In genomic region chr14:55720796-55721195, GRCh38 we compare ENCODE assay signal across 19 cellular contexts.
"Had no signal": no experiment of that assay in that cellular context is flagged by ENCODE, and none has a peak within 500 bp of the region (broad histone marks: within the 10 kb centered on the region; RNA-seq: fewer than 3 reads in every experiment).

No MANE protein-coding gene starts in this region.

- DNase-seq: colonic mucosa; cortex of kidney; effector CD8-positive, alpha-beta T cell; effector memory CD8-positive, alpha-beta T cell; endodermal cell; esophagus squamous epithelium; heart left ventricle; hypothalamus; left cardiac atrium; left lung; left ventricle myocardium superior; lower lobe of right lung; mucosa of descending colon; naive B cell had no signal

- H3K9me3 ChIP-seq: colonic mucosa, esophagus squamous epithelium, gastroesophageal sphincter, heart left ventricle, left lung, lower lobe of right lung, mucosa of descending colon had no signal

- H3K79me2 ChIP-seq: hepatocyte had no signal

- H3K36me3 ChIP-seq: colonic mucosa, esophagus squamous epithelium, gastroesophageal sphincter, heart left ventricle, left lung, lower lobe of right lung had no signal

- H3K4me2 ChIP-seq: hepatocyte had no signal

- H3K27ac ChIP-seq: colonic mucosa, esophagus squamous epithelium, gastroesophageal sphincter, heart left ventricle, hepatocyte, left lung, lower lobe of right lung had no signal

- H3K27me3 Mint-ChIP-seq: dendritic cell treated with granulocyte-macrophage colony-stimulating factor and Interleukin-4, amounts not matched to agents 40 ng/mL and 50 ng/mL, for 4 days; effector memory CD8-positive, alpha-beta T cell; naive B cell had no signal

- H3K27me3 ChIP-seq: colonic mucosa, esophagus squamous epithelium, gastroesophageal sphincter, heart left ventricle, hepatocyte, left lung had no signal

- H3K4me3 ChIP-seq: colonic mucosa, esophagus squamous epithelium, gastroesophageal sphincter, heart left ventricle, hepatocyte, left lung, lower lobe of right lung, mucosa of descending colon had no signal

- H3K36me3 Mint-ChIP-seq: mesothelial cell of epicardium, naive B cell had no signal

- H3K4me1 ChIP-seq: colonic mucosa, esophagus squamous epithelium, gastroesophageal sphincter, heart left ventricle, left lung, lower lobe of right lung had no signal

- H2AFZ ChIP-seq: hepatocyte had no signal

- H3K9me3 Mint-ChIP-seq: dendritic cell treated with granulocyte-macrophage colony-stimulating factor and Interleukin-4, amounts not matched to agents 40 ng/mL and 50 ng/mL, for 4 days; effector memory CD8-positive, alpha-beta T cell; endodermal cell; mesothelial cell of epicardium; naive B cell had no signal

- ATAC-seq: effector memory CD8-positive, alpha-beta T cell; esophagus mucosa; gastroesophageal sphincter; left ventricle myocardium superior; mucosa of descending colon had no signal

- H3K4me3 Mint-ChIP-seq: dendritic cell treated with granulocyte-macrophage colony-stimulating factor and Interleukin-4, amounts not matched to agents 40 ng/mL and 50 ng/mL, for 4 days; effector memory CD8-positive, alpha-beta T cell; endodermal cell; mesothelial cell of epicardium; naive B cell had no signal

- H3K27ac Mint-ChIP-seq: dendritic cell treated with granulocyte-macrophage colony-stimulating factor and Interleukin-4, amounts not matched to agents 40 ng/mL and 50 ng/mL, for 4 days; effector memory CD8-positive, alpha-beta T cell; endodermal cell; mesothelial cell of epicardium had no signal

- H3K4me1 Mint-ChIP-seq: endodermal cell, mesothelial cell of epicardium, naive B cell had no signal
